Comparison of ENCODE assay signal across 8 cellular contexts in the genomic region with DNA sequence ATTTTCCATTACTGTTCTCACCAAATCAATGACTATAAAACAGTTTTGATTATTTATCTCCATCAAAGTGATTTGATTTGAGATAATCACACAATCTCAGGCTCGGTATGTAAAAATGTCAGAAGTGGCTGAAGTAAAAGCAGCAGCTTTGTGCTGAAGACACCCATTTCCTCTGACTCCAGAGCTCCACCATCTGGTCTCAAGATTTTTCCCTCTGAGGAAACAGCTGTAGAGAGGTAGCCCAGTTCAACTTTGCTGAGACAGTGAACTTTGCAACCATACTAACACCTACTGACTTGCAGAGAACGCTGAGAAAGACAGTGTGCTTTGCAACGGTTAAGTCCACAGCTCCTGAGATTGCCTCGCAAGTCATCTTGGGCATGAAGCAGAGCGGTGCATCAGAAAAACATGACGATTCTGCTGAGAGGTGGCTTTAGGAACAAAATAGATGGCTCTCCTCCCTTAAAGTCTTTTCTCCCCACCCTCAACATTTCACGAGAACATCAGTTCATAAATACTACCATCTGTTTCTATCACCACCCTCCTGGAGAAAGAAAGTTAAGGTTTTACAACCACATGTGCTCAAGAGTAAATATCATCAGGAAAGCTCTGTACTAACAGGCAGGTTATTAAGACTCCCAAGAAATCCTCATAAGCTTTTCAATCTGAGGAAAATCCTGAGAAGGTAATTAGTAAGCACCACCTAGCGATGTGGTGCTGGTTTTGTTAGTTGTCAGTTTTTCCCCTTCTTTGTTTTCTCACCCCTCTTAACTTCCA. TPM values are rescaled to one million over a fixed set of nuclear protein-coding genes. Genes with fewer than 3 reads are reported as not detected.
DNase-seq lines count a peak whose midpoint lies in the region; ATAC-seq and TF ChIP-seq lines count a peak whose summit lies in the region.

No MANE protein-coding gene starts in this region.

- no peaks in the 10 kb centered on the region for H3K79me2 ChIP-seq in PC-9 (ENCODE audit: low read depth)

- H3K36me3 ChIP-seq in PC-9 (ENCODE audit: low read depth) = peaks cover 5% of the 10 kb centered on the region
- H3K36me3 ChIP-seq in left lung = peaks cover 8 to 59% of the 10 kb centered on the region in 2 donors
- H3K36me3 ChIP-seq in testis (ENCODE audit: low read depth, missing control alignments) = no peaks in the 10 kb centered on the region

- CTCF ChIA-PET in PC-9 (lab: Charles Lee) = interaction anchor here (0.6 to 1.9 kb wide), 6 partner anchors 41 to 292 kb away, joined by 3 to 11 read pairs (median 5); a partner anchor contains a TSS

- ATAC-seq in left lung = peak; percentile 85
- ATAC-seq in GM18498 (IDR thresholded peaks at IDR 0.05; ENCODE audit: unreplicated experiment) = no peak

- H3K4me1 ChIP-seq in PC-9 (replicated peaks; ENCODE audit: insufficient read depth) (no peaks in the 10 kb centered on the region), left lung (peaks cover 13 to 25% of the 10 kb centered on the region in 2 donors), testis (peaks cover 17% of the 10 kb centered on the region)

- intact Hi-C loops in PC-9 (cut with micrococcal nuclease; ENCODE audit: unreplicated experiment) (loop anchor here (1.0 to 5.0 kb wide), 4 partner anchors 40 to 485 kb away; a partner anchor contains a TSS), left lung (cut with DNase I) (loop anchor here in 1 of 2 donors (10.0 kb wide), 1 partner anchor 152 kb away; no protein-coding TSS in a partner anchor), testis (cut with DNase I; ENCODE audit: low total_unique reads) (loop anchor here (10.0 kb wide), 1 partner anchor 52 kb away; no protein-coding TSS in a partner anchor)

- H3K27me3 ChIP-seq in PC-9 (ENCODE audit: insufficient read depth, low read depth) = no peaks in the 10 kb centered on the region
- H3K27me3 ChIP-seq in left lung = no peaks in the 10 kb centered on the region
- H3K27me3 ChIP-seq in testis = no peaks in the 10 kb centered on the region

- H3K4me3 ChIP-seq in GM12875 (ENCODE audit: low read depth, low read length) (no peak overlapping the region), PC-9 (no peak overlapping the region), left lung (no peak overlapping the region), testis (no peak overlapping the region)

- H3K9me3 ChIP-seq in PC-9 (ENCODE audit: insufficient read depth, low read depth) = no peaks in the 10 kb centered on the region
- H3K9me3 ChIP-seq in left lung = no peaks in the 10 kb centered on the region
- H3K9me3 ChIP-seq in testis = no peaks in the 10 kb centered on the region

- H3K27ac ChIP-seq in C4-2B = no peak overlapping the region
- no peak overlapping the region for H3K27ac ChIP-seq in PC-9
- H3K27ac ChIP-seq in left lung = peak overlapping the region in 1 of 2 donors; percentile 21
- H3K27ac ChIP-seq in testis = peak overlapping the region in 1 of 2 donors; percentile 23

- no peak overlapping the region for H2AFZ ChIP-seq in PC-9

- H3F3A ChIP-seq in PC-9 (ENCODE audit: insufficient read depth, low read depth) = peaks cover 17% of the 10 kb centered on the region; the same call in 1 of the 2 replicates

- POLR2A ChIA-PET in PC-9 (lab: Charles Lee; ENCODE audit: unreplicated experiment) = interaction anchor here (0.6 to 0.7 kb wide), 2 partner anchors 165 to 338 kb away, joined by 4 to 6 read pairs; no protein-coding TSS in a partner anchor

- WGBS in testis, 2 donors = 46 to 59% methylated on average over 8 of the region's 8 CpGs

- H4K20me1 ChIP-seq in PC-9 (ENCODE audit: insufficient read depth) = no peaks in the 10 kb centered on the region

- H3K4me2 ChIP-seq in PC-9 = no peak overlapping the region

- H3K9me2 ChIP-seq in PC-9 (ENCODE audit: insufficient read depth) = no peaks in the 10 kb centered on the region

- TF ChIP-seq CTCF in C4-2B (conservative IDR thresholded peaks at IDR 0.05) (peak; percentile 62), GM12875 (IDR thresholded peaks at IDR 0.05; ENCODE audit: borderline replicate concordance, insufficient read depth, low read depth, low read length) (peak; percentile 45), PC-9 (conservative IDR thresholded peaks at IDR 0.05) (peak; percentile 62; the same call in 1 of the 2 replicates), left lung (IDR thresholded peaks at IDR 0.05) (peak in 1 of 2 donors; percentile 35), testis (IDR thresholded peaks at IDR 0.05) (peak in 2 of 3 experiments; percentile 7 to 42)

- TF ChIP-seq POLR2A in testis (IDR thresholded peaks at IDR 0.05) = no peak

- no TSS peak for BruUV-seq in PC-9 (replicated peaks; lab: Mats Ljungman, UMichigan)

- DNase-seq in PC-9 (peak in 1 of 2 experiments; percentile 18), cerebellar cortex (ENCODE audit: low spot score) (peak; percentile 82), left lung (no peak), testis (peak; percentile 58), NCI-H1436 treated with DMSO at 0.1 percent for 48 hours (lab: John Stamatoyannopoulos, UW) (no peak)

RNA-seq across cellular contexts. Expression of a gene that starts 34.8 kb away (rescaled TPM):
- total RNA-seq in PC-9 (2021) (not detected in 2 replicates), left lung (not detected), testis (not detected)
- polyA plus RNA-seq in testis (ENCODE audit: insufficient read depth, low read depth, low replicate concordance) = 3.4 TPM

RNA-seq across cellular contexts. Expression of a gene that starts 39.0 kb away (rescaled TPM):
- 45.7 and 49.0 TPM in 2 replicates for total RNA-seq in PC-9 (2021)
- total RNA-seq in left lung = 100 to 1,000 TPM in 1 of 2 donors, 10 to 100 TPM in 1; 72.1 to 120 TPM
- total RNA-seq in testis = 10 to 100 TPM; 63.4 to 66.5 TPM
- 42.9 TPM for polyA plus RNA-seq in testis (ENCODE audit: insufficient read depth, low read depth, low replicate concordance)

Comparison
In these comparisons a context has a peak if more than half of its experiments do, and no peak if none do; other contexts are left out.
1. DNase-seq: peak in cerebellar cortex (single experiment) and testis (single experiment); none in left lung (0 of 2) and NCI-H1436 treated with DMSO at 0.1 percent for 48 hours (single experiment).